16 cellular contexts compared by ENCODE assay signal in the genomic region with DNA sequence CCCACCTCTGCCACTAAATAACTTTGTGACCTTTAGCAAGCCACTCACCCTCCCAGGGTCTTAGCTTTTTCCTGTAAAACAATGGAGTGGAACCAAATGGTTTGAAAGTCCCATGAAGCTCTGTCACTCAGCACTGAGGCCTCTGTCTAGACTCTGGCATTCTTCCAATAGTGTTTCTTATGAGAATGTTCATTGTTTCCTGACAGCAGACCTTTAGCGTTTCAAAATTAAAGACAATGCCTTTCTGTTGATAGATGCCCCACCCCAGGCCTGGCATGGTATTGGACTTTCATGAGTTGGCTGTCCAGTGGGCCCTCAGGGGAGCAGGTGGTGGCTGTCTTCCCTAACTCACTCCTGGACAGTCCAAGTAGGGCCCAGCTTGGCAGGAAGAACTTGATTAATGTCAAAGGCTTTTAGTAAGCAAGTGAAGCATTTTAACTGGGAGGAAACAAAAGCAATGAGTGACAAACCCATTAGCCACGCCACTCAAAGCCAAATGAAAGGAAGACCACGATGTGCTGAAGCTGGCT.
"Had no signal": no experiment of that assay in that cellular context is flagged by ENCODE, and none has a peak within 500 bp of the region (broad histone marks: within the 10 kb centered on the region; RNA-seq: fewer than 3 reads in every experiment).

No MANE protein-coding gene starts in this region.

- FAIRE-seq: astrocyte, colon had no signal

- ATAC-seq: left lung; naive thymus-derived CD8-positive, alpha-beta T cell; T-helper 17 cell had no signal

- DNase-seq: activated CD4-positive, alpha-beta T cell treated with anti-CD3 and anti-CD28 coated beads for 4 hours; activated CD4-positive, alpha-beta T cell treated with anti-CD3 and anti-CD28 coated beads, Interleukin-2, amount 50 U/mL, for 48 hours; activated CD4-positive, CD25-positive, alpha-beta regulatory T cell; activated naive CD4-positive, alpha-beta T cell treated with Interleukin-2 at 50 U/mL for 16 hours; activated naive CD8-positive, alpha-beta T cell treated with anti-CD3 and anti-CD28 coated beads for 36 hours; activated T-cell treated with anti-CD3 and anti-CD28 coated beads, Interleukin-2, amount 50 U/mL, for 48 hours; central memory CD4-positive, alpha-beta T cell; kidney glomerular epithelial cell; left lung; naive thymus-derived CD8-positive, alpha-beta T cell; stimulated activated CD4-positive, alpha-beta T cell treated with anti-CD3 and anti-CD28 coated beads, Interleukin-4, amount 100 ng/mL, for 24 hours; stimulated activated naive CD4-positive, alpha-beta T cell treated with Interleukin-2 at 50 U/mL for 16 hours; T-helper 17 cell; upper lobe of left lung had no signal
